ENCODE assay signal across 36 cellular contexts in genomic region chr15:101810451-101810850, GRCh38. TPM values are rescaled to one million over a fixed set of nuclear protein-coding genes. Genes with fewer than 3 reads are reported as not detected.
"Had no signal": no experiment of that assay in that cellular context is flagged by ENCODE, and none has a peak within 500 bp of the region (broad histone marks: within the 10 kb centered on the region; RNA-seq: fewer than 3 reads in every experiment).

No MANE protein-coding gene starts in this region.

- H3K4me3 ChIP-seq: adrenal gland, body of pancreas, breast epithelium had no signal

- H3K36me3 ChIP-seq: adrenal gland, brain microvascular endothelial cell, breast epithelium had no signal

- H3K4me1 ChIP-seq: adrenal gland, body of pancreas, breast epithelium had no signal

- H3K9me3 ChIP-seq: adrenal gland, body of pancreas, breast epithelium had no signal

- ATAC-seq: activated CD8-positive, alpha-beta T cell treated with anti-CD3 and anti-CD28 coated beads for 36 hours; activated naive CD4-positive, alpha-beta T cell treated with anti-CD3 and anti-CD28 coated beads, Interleukin-2, amount 50 U/mL, for 72 hours; activated T-cell treated with anti-CD3 and anti-CD28 coated beads, Interleukin-2, amount 50 U/mL, for 4 hours; activated T-cell treated with anti-CD3 and anti-CD28 coated beads, Interleukin-2, amount 50 U/mL, for 72 hours; activated T-helper 17 cell treated with anti-CD3 and anti-CD28 coated beads, Interleukin-2, amount 50 U/mL, for 72 hours; body of pancreas had no signal

- DNase-seq: activated B cell treated with CpG ODN at 0.5 μM for 24 hours; activated CD4-positive, alpha-beta memory T cell treated with anti-CD3 and anti-CD28 coated beads for 36 hours; activated CD4-positive, alpha-beta T cell treated with anti-CD3 and anti-CD28 coated beads for 4 hours; activated CD4-positive, alpha-beta T cell treated with anti-CD3 and anti-CD28 coated beads, Interleukin-2, amount 10 ng/mL, durations not matched to agents 24 days and 14 days; activated CD4-positive, alpha-beta T cell treated with anti-CD3 and anti-CD28 coated beads, Interleukin-2, amount 50 U/mL, for 1 hour; activated CD4-positive, alpha-beta T cell treated with anti-CD3 and anti-CD28 coated beads, Interleukin-2, amount 50 U/mL, for 4 hours; activated CD4-positive, CD25-positive, alpha-beta regulatory T cell treated with anti-CD3 and anti-CD28 coated beads, Interleukin-2, amount 50 U/mL, for 72 hours; activated CD8-positive, alpha-beta memory T cell treated with anti-CD3 and anti-CD28 coated beads, Interleukin-2, amount 50 U/mL, for 4 hours; activated CD8-positive, alpha-beta T cell treated with anti-CD3 and anti-CD28 coated beads for 36 hours; activated effector memory CD4-positive, alpha-beta T cell treated with anti-CD3 and anti-CD28 coated beads, Interleukin-2, amount 50 U/mL, for 16 hours; activated gamma-delta T cell treated with Interleukin-2 at 50 U/mL for 16 hours; activated naive CD4-positive, alpha-beta T cell; activated naive CD4-positive, alpha-beta T cell treated with anti-CD3 and anti-CD28 coated beads for 36 hours; activated naive CD4-positive, alpha-beta T cell treated with anti-CD3 and anti-CD28 coated beads, Interleukin-2, amount 50 U/mL, for 16 hours; activated naive CD8-positive, alpha-beta T cell treated with anti-CD3 and anti-CD28 coated beads for 36 hours; activated T-cell treated with anti-CD3 and anti-CD28 coated beads for 4 hours; activated T-cell treated with anti-CD3 and anti-CD28 coated beads, Interleukin-2, amount 50 U/mL, for 1 hour; activated T-cell treated with anti-CD3 and anti-CD28 coated beads, Interleukin-2, amount 50 U/mL, for 4 hours; activated T-cell treated with anti-CD3 and anti-CD28 coated beads, Interleukin-2, amount 50 U/mL, for 72 hours; adrenal gland; amniotic stem cell; aorta; body of pancreas; brain microvascular endothelial cell; central memory CD4-positive, alpha-beta T cell; T-helper 1 cell; T-helper 9 cell had no signal

- H3K27ac ChIP-seq: adrenal gland, body of pancreas, brain microvascular endothelial cell, breast epithelium, VCaP had no signal

- H3K27me3 ChIP-seq: adrenal gland, body of pancreas, brain microvascular endothelial cell had no signal

RNA-seq across cellular contexts. Expression of gene OR4F15, which starts 1.6 kb away (rescaled TPM):
- total RNA-seq: activated B cell treated with CpG ODN at 0.5 μM for 24 hours; activated CD4-positive, alpha-beta memory T cell treated with anti-CD3 and anti-CD28 coated beads for 36 hours; activated CD4-positive, alpha-beta T cell treated with anti-CD3 and anti-CD28 coated beads, Interleukin-2, amount 10 ng/mL, durations not matched to agents 24 days and 14 days; activated CD8-positive, alpha-beta memory T cell treated with anti-CD3 and anti-CD28 coated beads for 36 hours; activated CD8-positive, alpha-beta T cell treated with anti-CD3 and anti-CD28 coated beads for 36 hours; activated naive CD4-positive, alpha-beta T cell treated with anti-CD3 and anti-CD28 coated beads for 36 hours; activated naive CD4-positive, alpha-beta T cell treated with anti-CD3 and anti-CD28 coated beads, Interleukin-2, amount 50 U/mL, for 72 hours; activated naive CD8-positive, alpha-beta T cell treated with anti-CD3 and anti-CD28 coated beads for 36 hours; activated T-cell treated with anti-CD3 and anti-CD28 coated beads, Interleukin-2, amount 50 U/mL, for 4 hours; activated T-cell treated with anti-CD3 and anti-CD28 coated beads, Interleukin-2, amount 50 U/mL, for 72 hours; activated T-helper 1 cell treated with anti-CD3 and anti-CD28 coated beads, Interleukin-12 subunit alpha, Interleukin-12 subunit beta, Interleukin-2, Interleukin-4 antibody, amounts not matched to agents 30 ng/mL and 10 ng/mL and 1 ng/mL, durations not matched to agents 14 hours and 24 hours and 36 hours; activated T-helper 17 cell treated with anti-CD3 and anti-CD28 coated beads, Interleukin-2, amount 50 U/mL, for 72 hours; adrenal gland; aorta; astrocyte; body of pancreas; breast epithelium; cardiac septum; cerebellum had no signal

RNA-seq across cellular contexts. Expression of gene OR4F6, which starts 7.1 kb away (rescaled TPM):
- total RNA-seq: activated B cell treated with CpG ODN at 0.5 μM for 24 hours; activated CD4-positive, alpha-beta memory T cell treated with anti-CD3 and anti-CD28 coated beads for 36 hours; activated CD4-positive, alpha-beta T cell treated with anti-CD3 and anti-CD28 coated beads, Interleukin-2, amount 10 ng/mL, durations not matched to agents 24 days and 14 days; activated CD8-positive, alpha-beta memory T cell treated with anti-CD3 and anti-CD28 coated beads for 36 hours; activated CD8-positive, alpha-beta T cell treated with anti-CD3 and anti-CD28 coated beads for 36 hours; activated naive CD4-positive, alpha-beta T cell treated with anti-CD3 and anti-CD28 coated beads for 36 hours; activated naive CD4-positive, alpha-beta T cell treated with anti-CD3 and anti-CD28 coated beads, Interleukin-2, amount 50 U/mL, for 72 hours; activated naive CD8-positive, alpha-beta T cell treated with anti-CD3 and anti-CD28 coated beads for 36 hours; activated T-cell treated with anti-CD3 and anti-CD28 coated beads, Interleukin-2, amount 50 U/mL, for 4 hours; activated T-cell treated with anti-CD3 and anti-CD28 coated beads, Interleukin-2, amount 50 U/mL, for 72 hours; activated T-helper 1 cell treated with anti-CD3 and anti-CD28 coated beads, Interleukin-12 subunit alpha, Interleukin-12 subunit beta, Interleukin-2, Interleukin-4 antibody, amounts not matched to agents 30 ng/mL and 10 ng/mL and 1 ng/mL, durations not matched to agents 14 hours and 24 hours and 36 hours; activated T-helper 17 cell treated with anti-CD3 and anti-CD28 coated beads, Interleukin-2, amount 50 U/mL, for 72 hours; adrenal gland; aorta; astrocyte; body of pancreas; breast epithelium; cardiac septum; cerebellum had no signal
